Comparison of ENCODE assay signal across 28 cellular contexts in genomic region chr14:94019329-94019728, GRCh38. TPM values are rescaled to one million over a fixed set of nuclear protein-coding genes. Genes with fewer than 3 reads are reported as not detected.
"Had no signal": no experiment of that assay in that cellular context is flagged by ENCODE, and none has a peak within 500 bp of the region (broad histone marks: within the 10 kb centered on the region; RNA-seq: fewer than 3 reads in every experiment).

No MANE protein-coding gene starts in this region.

- H3K4me1 ChIP-seq: esophagus muscularis mucosa, psoas muscle, spleen, tibial artery, upper lobe of right lung, vagina had no signal

- H3K27me3 ChIP-seq: esophagus muscularis mucosa, gastrocnemius medialis, spleen, upper lobe of right lung, vagina had no signal

- H3K27ac ChIP-seq: epithelial cell of prostate, esophagus muscularis mucosa, gastrocnemius medialis, heart right ventricle, psoas muscle, spleen, tibial artery, upper lobe of right lung, vagina had no signal

- H3K9me3 ChIP-seq: esophagus muscularis mucosa, gastrocnemius medialis, heart right ventricle, mucosa of descending colon, psoas muscle, spleen, tibial artery, upper lobe of right lung, vagina had no signal

- H3K4me3 ChIP-seq: esophagus muscularis mucosa, gastrocnemius medialis, heart right ventricle, mucosa of descending colon, psoas muscle, spleen, tibial artery, upper lobe of right lung, vagina had no signal

- ATAC-seq: gastrocnemius medialis; heart right ventricle; left lobe of liver; mucosa of descending colon; naive thymus-derived CD8-positive, alpha-beta T cell; psoas muscle; sciatic nerve; stimulated activated memory B cell treated with anti-CD40 and anti-IgM and Interleukin-4, amounts not matched to agents 10 μg/mL and 1 μg/mL and 100 μg/mL, for 72 hours; upper lobe of right lung had no signal

- H3K9me3 Mint-ChIP-seq: naive thymus-derived CD8-positive, alpha-beta T cell; stimulated activated memory B cell treated with anti-CD40 and anti-IgM and Interleukin-4, amounts not matched to agents 10 μg/mL and 1 μg/mL and 100 μg/mL, for 72 hours; stimulated activated naive CD8-positive, alpha-beta T cell treated with anti-CD3 and anti-CD28 coated beads, Interleukin-15, Interleukin-2, amounts not matched to agents 100 ng/mL and 50 ng/mL, for 24 hours had no signal

- H3K36me3 ChIP-seq: esophagus muscularis mucosa, gastrocnemius medialis, heart right ventricle, spleen, tibial artery, upper lobe of right lung, vagina had no signal

- DNase-seq: effector memory CD4-positive, alpha-beta T cell; gastrocnemius medialis; heart right ventricle; hypothalamus; islet precursor cell; mucosa of descending colon; naive thymus-derived CD8-positive, alpha-beta T cell; nucleus accumbens; retina; spleen; stimulated activated CD4-positive, alpha-beta T cell treated with anti-CD3 and anti-CD28 coated beads, Interleukin-15, amount 100 ng/mL, for 24 hours; stimulated activated CD4-positive, alpha-beta T cell treated with anti-CD3 and anti-CD28 coated beads, Interleukin-1b, Interleukin-23, amount 100 ng/mL, for 48 hours; stimulated activated CD4-positive, alpha-beta T cell treated with anti-CD3 and anti-CD28 coated beads, Interleukin-4, amount 100 ng/mL, for 24 hours; tibial artery; upper lobe of right lung had no signal

- H3K4me3 Mint-ChIP-seq: naive thymus-derived CD8-positive, alpha-beta T cell; stimulated activated memory B cell treated with anti-CD40 and anti-IgM and Interleukin-4, amounts not matched to agents 10 μg/mL and 1 μg/mL and 100 μg/mL, for 72 hours; stimulated activated naive CD8-positive, alpha-beta T cell treated with anti-CD3 and anti-CD28 coated beads, Interleukin-15, Interleukin-2, amounts not matched to agents 100 ng/mL and 50 ng/mL, for 24 hours had no signal

- H3K4me1 Mint-ChIP-seq: stimulated activated memory B cell treated with anti-CD40 and anti-IgM and Interleukin-4, amounts not matched to agents 10 μg/mL and 1 μg/mL and 100 μg/mL, for 72 hours had no signal

- H3K36me3 Mint-ChIP-seq: naive thymus-derived CD8-positive, alpha-beta T cell; stimulated activated memory B cell treated with anti-CD40 and anti-IgM and Interleukin-4, amounts not matched to agents 10 μg/mL and 1 μg/mL and 100 μg/mL, for 72 hours had no signal

- H3K27ac Mint-ChIP-seq: naive thymus-derived CD8-positive, alpha-beta T cell; stimulated activated memory B cell treated with anti-CD40 and anti-IgM and Interleukin-4, amounts not matched to agents 10 μg/mL and 1 μg/mL and 100 μg/mL, for 72 hours; stimulated activated naive CD8-positive, alpha-beta T cell treated with anti-CD3 and anti-CD28 coated beads, Interleukin-15, Interleukin-2, amounts not matched to agents 100 ng/mL and 50 ng/mL, for 24 hours had no signal

RNA-seq across cellular contexts. Expression of gene CCDC197, which starts 22.2 kb away (rescaled TPM):
- total RNA-seq: esophagus muscularis mucosa; fibroblast of villous mesenchyme; left lobe of liver; lower leg skin; mucosa of descending colon; naive thymus-derived CD8-positive, alpha-beta T cell; sciatic nerve; skeletal muscle tissue; spleen; temporal lobe; upper lobe of right lung; vagina had no signal
- polyA plus RNA-seq: naive thymus-derived CD8-positive, alpha-beta T cell; neural cell; spleen had no signal

RNA-seq across cellular contexts. Expression of gene ASB2, which starts 43.0 kb away (rescaled TPM):
- total RNA-seq: temporal lobe had no signal
